In the genomic region with DNA sequence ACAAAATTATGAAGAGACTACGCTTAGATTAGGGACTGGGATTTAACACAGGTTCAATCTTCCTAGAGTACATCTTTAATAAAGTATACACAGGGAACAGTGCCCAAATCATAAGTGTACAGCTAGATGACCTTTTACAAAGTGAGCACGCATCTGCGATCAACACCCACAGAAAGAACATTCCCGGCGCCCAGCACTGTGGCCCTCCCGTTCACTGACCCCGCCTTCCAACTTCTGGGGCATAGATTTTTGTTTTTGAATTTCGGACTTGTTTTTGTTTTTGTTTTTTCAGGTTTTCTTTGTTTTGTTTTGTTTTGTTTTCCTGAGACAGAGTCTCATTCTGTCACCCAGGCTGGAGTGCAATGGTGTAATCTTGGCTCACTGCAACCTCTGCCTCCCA, we compare ENCODE assay signal across 18 cellular contexts. TPM values are rescaled to one million over a fixed set of nuclear protein-coding genes. Genes with fewer than 3 reads are reported as not detected.
A peak's percentile ranks its signal among the peaks of the same experiment; 100 is the strongest.
DNase-seq lines count a peak whose midpoint lies in the region; ATAC-seq and TF ChIP-seq lines count a peak whose summit lies in the region.
"Had no signal": no experiment of that assay in that cellular context is flagged by ENCODE, and none has a peak within 500 bp of the region (broad histone marks: within the 10 kb centered on the region; RNA-seq: fewer than 3 reads in every experiment).

No MANE protein-coding gene starts in this region.

- POLR2A ChIA-PET in MCF 10A (lab: Yijun Ruan, JAX), result no interaction called here

- no TSS peak for BruUV-seq in MCF 10A (replicated peaks; lab: Mats Ljungman, UMichigan)

- H3K9me3 ChIP-seq in heart left ventricle, result no peaks in the 10 kb centered on the region
- no peaks in the 10 kb centered on the region for H3K9me3 ChIP-seq in endodermal cell (ENCODE audit: control insufficient read depth, low read length)
- H3K9me3 ChIP-seq: A549, Caco-2 had no signal

- H3K9me3 Mint-ChIP-seq in endodermal cell (no peaks in the 10 kb centered on the region), MCF 10A (ENCODE audit: unreplicated experiment) (no peaks in the 10 kb centered on the region)
- H3K9me3 Mint-ChIP-seq: CD4-positive, alpha-beta T cell; CD8-positive, alpha-beta T cell had no signal

- no peak overlapping the region for H3K9ac ChIP-seq in endodermal cell (ENCODE audit: extremely low read depth, low read length, poor library complexity, severe bottlenecking)
- H3K9ac ChIP-seq: BLaER1 treated with 17β-estradiol and CSF1 and Interleukin-3, amounts not matched to agents 10 nM and 100 nM had no signal

- DNase-seq in cardiac septum (ENCODE audit: low spot score), result peak; percentile 7
- DNase-seq in heart left ventricle, result no peak
- DNase-seq in endodermal cell, result peak; percentile 11
- DNase-seq in posterior vena cava (ENCODE audit: low spot score), result peak; percentile 29
- DNase-seq in MCF 10A (ENCODE audit: unreplicated experiment), result no peak
- no peak for DNase-seq in activated CD8-positive, alpha-beta memory T cell treated with anti-CD3 and anti-CD28 coated beads, Interleukin-2, amount 50 U/mL, for 4 hours
- DNase-seq: AML-193; Caco-2; Calu3; CD4-positive, alpha-beta T cell; CD8-positive, alpha-beta T cell; DMS79 treated with DMSO at 0.1 percent for 48 hours; GF-D8 had no signal

- no peaks in the 10 kb centered on the region for H3K27me3 ChIP-seq in heart left ventricle
- no peaks in the 10 kb centered on the region for H3K27me3 ChIP-seq in endodermal cell (ENCODE audit: control insufficient read depth, insufficient read depth, low read length, poor library complexity, severe bottlenecking)
- H3K27me3 ChIP-seq: BLaER1 treated with 17β-estradiol and CSF1 and Interleukin-3, amounts not matched to agents 10 nM and 100 nM had no signal

- intact Hi-C loops in cardiac septum (cut with DNase I), result no loop called here
- intact Hi-C loops in heart left ventricle (cut with DNase I), result loop anchor here in 4 of 10 donors (2.0 to 5.0 kb wide), 2 partner anchors 237 to 238 kb away; no protein-coding TSS in a partner anchor
- intact Hi-C loops in posterior vena cava (cut with DNase I), result no loop called here
- intact Hi-C loops in MCF 10A (cut with micrococcal nuclease), result no loop called here

- TF ChIP-seq CTCF in heart left ventricle (IDR thresholded peaks at IDR 0.05) (no peak), endodermal cell (conservative IDR thresholded peaks at IDR 0.05) (no peak), MCF 10A (IDR thresholded peaks at IDR 0.05; ENCODE audit: unreplicated experiment) (no peak)

- H3K4me1 Mint-ChIP-seq in endodermal cell, result peaks cover 9% of the 10 kb centered on the region
- H3K4me1 Mint-ChIP-seq in MCF 10A (ENCODE audit: insufficient read depth, unreplicated experiment), result no peaks in the 10 kb centered on the region

- CTCF ChIA-PET in MCF 10A (lab: Yijun Ruan, JAX), result interaction anchor here (1.0 to 1.2 kb wide), 2 partner anchors 8 to 238 kb away, joined by 3 read pairs; no protein-coding TSS in a partner anchor

- TF ChIP-seq POLR2A in heart left ventricle (IDR thresholded peaks at IDR 0.05), result no peak

- 91 to 95% (median 92%) methylated on average over 8 of the region's 8 CpGs for WGBS in heart left ventricle, 4 donors
- 90 to 92% methylated on average over 3 to 8 of the region's 8 CpGs for WGBS in endodermal cell (ENCODE audit: insufficient coverage in 1 of 2, insufficient read length in 1 of 2), 2 experiments

- H3K27me3 Mint-ChIP-seq in endodermal cell (ENCODE audit: insufficient read depth) (no peaks in the 10 kb centered on the region), MCF 10A (ENCODE audit: insufficient read depth, unreplicated experiment) (no peaks in the 10 kb centered on the region)
- H3K27me3 Mint-ChIP-seq: B cell had no signal

- H3K4me3 Mint-ChIP-seq in endodermal cell (no peak overlapping the region), MCF 10A (ENCODE audit: unreplicated experiment) (no peak overlapping the region)
- H3K4me3 Mint-ChIP-seq: B cell; CD4-positive, alpha-beta T cell; CD8-positive, alpha-beta T cell had no signal

- H3K36me3 ChIP-seq in heart left ventricle (no peaks in the 10 kb centered on the region), endodermal cell (ENCODE audit: control insufficient read depth, insufficient read depth, low read length) (no peaks in the 10 kb centered on the region)
- H3K36me3 ChIP-seq: BLaER1 treated with 17β-estradiol and CSF1 and Interleukin-3, amounts not matched to agents 10 nM and 100 nM had no signal

- H3K36me3 Mint-ChIP-seq in endodermal cell (ENCODE audit: low read depth) (no peaks in the 10 kb centered on the region), MCF 10A (ENCODE audit: insufficient read depth, unreplicated experiment) (no peaks in the 10 kb centered on the region)
- H3K36me3 Mint-ChIP-seq: CD8-positive, alpha-beta T cell had no signal

- H3K4me1 ChIP-seq in heart left ventricle, result peaks cover 0 to 4% (median 0%) of the 10 kb centered on the region in 12 donors
- no peaks in the 10 kb centered on the region for H3K4me1 ChIP-seq in endodermal cell (ENCODE audit: control insufficient read depth, insufficient read depth, low read length)
- H3K4me1 ChIP-seq: A549 had no signal

- no peak overlapping the region for H3K27ac ChIP-seq in heart left ventricle
- H3K27ac ChIP-seq in endodermal cell (ENCODE audit: low read depth, low read length), result no peak overlapping the region
- H3K27ac ChIP-seq: 22Rv1; A549; BLaER1 treated with 17β-estradiol and CSF1 and Interleukin-3, amounts not matched to agents 10 nM and 100 nM; C4-2B had no signal

- H3K4me3 ChIP-seq in heart left ventricle, result no peak overlapping the region
- H3K4me3 ChIP-seq in endodermal cell (ENCODE audit: low read length), result no peak overlapping the region
- H3K4me3 ChIP-seq: A549; BLaER1 treated with 17β-estradiol and CSF1 and Interleukin-3, amounts not matched to agents 10 nM and 100 nM had no signal

- H3K27ac Mint-ChIP-seq in endodermal cell (no peak overlapping the region), MCF 10A (ENCODE audit: low read depth, unreplicated experiment) (no peak overlapping the region)
- H3K27ac Mint-ChIP-seq: B cell; CD4-positive, alpha-beta T cell; CD8-positive, alpha-beta T cell had no signal

- no peak for ATAC-seq in heart left ventricle
- ATAC-seq: A549; CD8-positive, alpha-beta T cell had no signal

RNA-seq across cellular contexts. Expression of a gene that starts 30.6 kb away (rescaled TPM):
- total RNA-seq in cardiac septum (83.7 TPM), heart left ventricle (10 to 100 TPM; 43.5 to 77.4 (median 59.8) TPM), endodermal cell (10 to 100 TPM; 19.5 to 23.4 TPM), posterior vena cava (10 to 100 TPM; 42.1 to 47.6 TPM), MCF 10A (2022) (44.6 and 46.1 TPM in 2 replicates)
- polyA plus RNA-seq in heart left ventricle, result 100 to 1,000 TPM in 1 of 2 donors, 10 to 100 TPM in 1; 58.3 to 122 TPM
- polyA plus RNA-seq in endodermal cell (2013, experiment 1 of 2), result 27.2 TPM
- polyA plus RNA-seq in endodermal cell (2013, experiment 2 of 2), result 25.9 TPM

RNA-seq across cellular contexts. Expression of a gene that starts 59.5 kb away (rescaled TPM):
- 192 TPM for total RNA-seq in cardiac septum
- total RNA-seq in heart left ventricle, result 100 to 1,000 TPM; 138 to 218 (median 169) TPM
- polyA plus RNA-seq in heart left ventricle, result 100 to 1,000 TPM in 1 of 2 donors, 10 to 100 TPM in 1; 85.6 to 118 TPM
- total RNA-seq in endodermal cell, result 100 to 1,000 TPM; 517 to 556 TPM
- 401 TPM for polyA plus RNA-seq in endodermal cell (2013, experiment 1 of 2)
- polyA plus RNA-seq in endodermal cell (2013, experiment 2 of 2), result 378 TPM
- 100 to 1,000 TPM; 186 to 214 TPM for total RNA-seq in posterior vena cava
- total RNA-seq in MCF 10A (2022), result 454 and 572 TPM in 2 replicates

Comparison
In these comparisons a context has a peak if more than half of its experiments do, and no peak if none do; other contexts are left out.
1. DNase-seq: peak in cardiac septum (single experiment), endodermal cell (single experiment) and posterior vena cava (single experiment); none in heart left ventricle (0 of 5), MCF 10A (single experiment) and activated CD8-positive, alpha-beta memory T cell treated with anti-CD3 and anti-CD28 coated beads, Interleukin-2, amount 50 U/mL, for 4 hours (single experiment).